In the genomic region with DNA sequence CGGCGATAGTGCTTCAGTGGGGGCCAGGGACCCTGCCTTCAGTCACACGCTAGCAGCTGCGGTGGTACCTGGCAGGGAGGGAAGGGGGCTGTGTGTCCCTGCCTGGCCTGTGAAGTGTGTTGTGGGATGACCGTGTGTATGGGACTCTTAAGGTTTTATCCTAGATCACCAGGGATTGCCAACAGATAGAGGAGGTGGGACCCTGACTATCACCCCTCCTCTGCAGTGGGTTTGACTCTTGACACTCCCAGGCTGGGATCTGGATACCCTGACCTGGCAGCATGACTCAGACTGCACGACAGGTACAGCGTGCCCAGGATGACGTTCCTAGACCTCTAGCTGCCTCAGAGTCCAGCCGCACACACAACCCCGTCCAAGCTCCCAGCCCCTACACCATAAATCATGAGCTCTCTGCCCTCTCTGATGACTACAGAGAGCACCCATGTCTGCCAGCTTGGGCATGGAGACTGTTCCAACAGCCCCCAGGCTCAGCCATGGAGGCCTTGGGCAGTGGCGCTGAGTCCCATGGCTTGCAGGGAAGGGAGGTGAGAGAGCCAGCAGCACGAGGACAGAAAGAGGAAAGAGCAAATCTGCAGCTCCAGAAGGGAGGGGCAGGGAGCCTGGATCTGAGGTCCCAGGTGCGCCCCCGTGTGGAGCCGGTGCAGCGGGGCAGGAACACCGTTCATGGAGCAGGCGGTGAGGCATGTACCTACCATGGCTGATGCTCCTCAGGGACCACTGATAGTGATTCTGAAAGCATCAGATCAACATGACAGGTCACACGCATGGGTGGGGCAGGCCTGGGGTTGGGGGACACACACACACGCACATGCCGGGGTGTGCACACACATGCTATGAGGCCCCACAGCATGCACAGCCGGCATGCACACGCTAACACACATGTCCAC, we compare ENCODE assay signal across 8 cellular contexts.
DNase-seq lines count a peak whose midpoint lies in the region; ATAC-seq and TF ChIP-seq lines count a peak whose summit lies in the region.

No MANE protein-coding gene starts in this region.

- H3K27me3 ChIP-seq in BJ (ENCODE audit: control insufficient read depth, insufficient read depth, low read length): no peaks in the 10 kb centered on the region; the same call in 1 of the 2 replicates

- CTCF ChIA-PET in BJ (lab: Yijun Ruan, JAX): interaction anchor here (1.2 to 2.0 kb wide), 6 partner anchors 10 to 121 kb away, joined by 3 to 9 read pairs (median 3); no protein-coding TSS in a partner anchor
- CTCF ChIA-PET in HEK293T (lab: Yijun Ruan, JAX): interaction anchor here (0.6 to 1.8 kb wide), 2 partner anchors 10 to 156 kb away, joined by 3 to 7 read pairs; no protein-coding TSS in a partner anchor

- no peaks in the 10 kb centered on the region for H3K36me3 ChIP-seq in BJ (ENCODE audit: control insufficient read depth, insufficient read depth, low read length)

- intact Hi-C loops in Right ventricle myocardium inferior (cut with DNase I): no loop called here

- DNase-seq in BJ (ENCODE audit: low read depth): no peak
- DNase-seq in NCI-H345 (lab: John Stamatoyannopoulos, UW): peak; percentile 43
- peak; percentile 75 for DNase-seq in activated CD8-positive, alpha-beta memory T cell treated with anti-CD3 and anti-CD28 coated beads for 24 hours
- DNase-seq in Right ventricle myocardium inferior (ENCODE audit: missing footprints): peak; percentile 71
- peak; percentile 58 for DNase-seq in stimulated activated CD4-positive, alpha-beta T cell treated with anti-CD3 and anti-CD28 coated beads, Interleukin-12 subunit alpha, Interleukin-12 subunit beta, amount 100 ng/mL, for 4 hours
- DNase-seq in HEK293T (ENCODE audit: extremely low spot score): no peak

- POLR2A ChIA-PET in BJ (lab: Charles Lee): no interaction called here
- POLR2A ChIA-PET in HEK293T (lab: Yijun Ruan, JAX): no interaction called here

- peak; percentile 46 for ATAC-seq in GM18868 (IDR thresholded peaks at IDR 0.05; ENCODE audit: unreplicated experiment)
- ATAC-seq in Right ventricle myocardium inferior: no peak
- no peak for ATAC-seq in HG03159 (IDR thresholded peaks at IDR 0.05; ENCODE audit: unreplicated experiment)

- peak; percentile 64 for TF ChIP-seq CTCF in BJ (IDR thresholded peaks at IDR 0.05; ENCODE audit: insufficient read depth, low read depth, low read length)

- H3K4me3 ChIP-seq in BJ (ENCODE audit: low read depth, low read length): no peak overlapping the region

TF ChIP-seq in HEK293T, 16 proteins besides CTCF, POLR2A, EP300 and RAD21:
- no peak for TF ChIP-seq ELF4 (IDR thresholded peaks at IDR 0.05)
- TF ChIP-seq ARNT (IDR thresholded peaks at IDR 0.05): no peak
- TF ChIP-seq FOXM1 (IDR thresholded peaks at IDR 0.05; ENCODE audit: borderline replicate concordance): no peak
- TF ChIP-seq BHLHE40 (IDR thresholded peaks at IDR 0.05; ENCODE audit: borderline replicate concordance): no peak
- TF ChIP-seq TARDBP (IDR thresholded peaks at IDR 0.05): no peak

Comparison
In these comparisons a context has a peak if more than half of its experiments do, and no peak if none do; other contexts are left out.
1. DNase-seq: peak in NCI-H345 (single experiment), activated CD8-positive, alpha-beta memory T cell treated with anti-CD3 and anti-CD28 coated beads for 24 hours (single experiment), Right ventricle myocardium inferior (single experiment) and stimulated activated CD4-positive, alpha-beta T cell treated with anti-CD3 and anti-CD28 coated beads, Interleukin-12 subunit alpha, Interleukin-12 subunit beta, amount 100 ng/mL, for 4 hours (single experiment); none in BJ (single experiment) and HEK293T (single experiment).